ENCODE assay signal across 12 cellular contexts in genomic region chr13:32036762-32037161, GRCh38. TPM values are rescaled to one million over a fixed set of nuclear protein-coding genes. Genes with fewer than 3 reads are reported as not detected.
DNase-seq lines count a peak whose midpoint lies in the region; ATAC-seq and TF ChIP-seq lines count a peak whose summit lies in the region.
"Had no signal": no experiment of that assay in that cellular context is flagged by ENCODE, and none has a peak within 500 bp of the region (broad histone marks: within the 10 kb centered on the region; RNA-seq: fewer than 3 reads in every experiment).

No MANE protein-coding gene starts in this region.

- CTCF ChIA-PET in activated B cell treated with CpG ODN at 0.5 μM for 24 hours (lab: Charles Lee), result no interaction called here

- H3K4me1 Mint-ChIP-seq in activated B cell treated with CpG ODN at 0.5 μM for 24 hours (peaks cover 33% of the 10 kb centered on the region), naive B cell (peaks cover 8 to 19% (median 16%) of the 10 kb centered on the region in 3 donors)

- ATAC-seq in activated B cell treated with CpG ODN at 0.5 μM for 24 hours (ENCODE audit: low read depth) (no peak), naive B cell (ENCODE audit: low read depth in 2 of 2) (peak in 1 of 2 donors; percentile 14), GM21786 (IDR thresholded peaks at IDR 0.05; ENCODE audit: unreplicated experiment) (no peak)
- ATAC-seq: A549 had no signal

- H3K27ac Mint-ChIP-seq in activated B cell treated with CpG ODN at 0.5 μM for 24 hours, result peak overlapping the region; percentile 42
- peak overlapping the region in 3 of 6 donors; percentile 4 to 75 (median 39) for H3K27ac Mint-ChIP-seq in naive B cell

- POLR2A ChIA-PET in activated B cell treated with CpG ODN at 0.5 μM for 24 hours (lab: Charles Lee), result no interaction called here

- intact Hi-C loops in activated B cell treated with CpG ODN at 0.5 μM for 24 hours (cut with micrococcal nuclease), result loop anchor here (10.0 kb wide), 2 partner anchors 618 to 1508 kb away; no protein-coding TSS in a partner anchor

- no peaks in the 10 kb centered on the region for H3K9me3 Mint-ChIP-seq in activated B cell treated with CpG ODN at 0.5 μM for 24 hours
- no peaks in the 10 kb centered on the region for H3K9me3 Mint-ChIP-seq in naive B cell

- TF ChIP-seq CTCF in activated B cell treated with CpG ODN at 0.5 μM for 24 hours (IDR thresholded peaks at IDR 0.05), result no peak

- H3K4me3 Mint-ChIP-seq in activated B cell treated with CpG ODN at 0.5 μM for 24 hours, result peak overlapping the region; percentile 50
- H3K4me3 Mint-ChIP-seq in naive B cell, result peak overlapping the region in 5 of 8 donors; percentile 10 to 69 (median 45)

- H3K27me3 Mint-ChIP-seq in activated B cell treated with CpG ODN at 0.5 μM for 24 hours, result peaks cover 5% of the 10 kb centered on the region
- H3K27me3 Mint-ChIP-seq in naive B cell, result peaks cover 0 to 12% (median 5%) of the 10 kb centered on the region in 3 donors

- DNase-seq in DMS53 (lab: John Stamatoyannopoulos, UW) (peak; percentile 67), DMS53 treated with DMSO at 0.1 percent for 48 hours (lab: John Stamatoyannopoulos, UW; ENCODE audit: unreplicated experiment) (no peak), COR-L47 (lab: John Stamatoyannopoulos, UW) (peak; percentile 29), activated B cell treated with CpG ODN at 0.5 μM for 24 hours (no peak), naive B cell (no peak), NCI-H1105 (lab: John Stamatoyannopoulos, UW) (no peak), HPDE6-E6E7 (ENCODE audit: extremely low spot score) (no peak)
- DNase-seq: activated CD8-positive, alpha-beta memory T cell treated with anti-CD3 and anti-CD28 coated beads for 24 hours; NCI-H510A; ovary had no signal

- H3K36me3 Mint-ChIP-seq in activated B cell treated with CpG ODN at 0.5 μM for 24 hours (ENCODE audit: low read depth), result no peaks in the 10 kb centered on the region
- H3K36me3 Mint-ChIP-seq in naive B cell, result no peaks in the 10 kb centered on the region

RNA-seq across cellular contexts. Expression of gene FRY, which starts 5.2 kb away (rescaled TPM):
- total RNA-seq in activated B cell treated with CpG ODN at 0.5 μM for 24 hours, result 4.7 and 4.8 TPM in 2 replicates
- 1 to 10 TPM in 3 of 6 donors, under 1 TPM in 3; 0.33 to 1.4 (median 0.86) TPM for polyA plus RNA-seq in naive B cell (ENCODE audit: low read depth in 6 of 6)

Comparison
In these comparisons a context has a peak if more than half of its experiments do, and no peak if none do; other contexts are left out.
1. DNase-seq: peak in DMS53 (single experiment) and COR-L47 (single experiment); none in DMS53 treated with DMSO at 0.1 percent for 48 hours (single experiment), activated B cell treated with CpG ODN at 0.5 μM for 24 hours (single experiment), naive B cell (single experiment), NCI-H1105 (single experiment) and HPDE6-E6E7 (single experiment).